In genomic region chr9:120757268-120757900, GRCh38 we compare ENCODE assay signal across 17 cellular contexts. TPM values are rescaled to one million over a fixed set of nuclear protein-coding genes. Genes with fewer than 3 reads are reported as not detected.
DNase-seq lines count a peak whose midpoint lies in the region; ATAC-seq and TF ChIP-seq lines count a peak whose summit lies in the region.
"Had no signal": no experiment of that assay in that cellular context is flagged by ENCODE, and none has a peak within 500 bp of the region (broad histone marks: within the 10 kb centered on the region; RNA-seq: fewer than 3 reads in every experiment).

No MANE protein-coding gene starts in this region.

- H3K27ac ChIP-seq in esophagus muscularis mucosa (replicated peaks in 1 of 4), result no peak overlapping the region
- H3K27ac ChIP-seq: SJCRH30 had no signal

- no peak for DNase-seq in activated naive CD4-positive, alpha-beta T cell treated with anti-CD3 and anti-CD28 coated beads for 36 hours
- no peak for DNase-seq in activated naive CD4-positive, alpha-beta T cell (lab: John Stamatoyannopoulos, UW)
- DNase-seq in NAMALWA (ENCODE audit: low spot score) (peak; percentile 26), esophagus muscularis mucosa (ENCODE audit: extremely low spot score) (no peak), A172 (ENCODE audit: low spot score) (no peak)
- DNase-seq in activated naive CD4-positive, alpha-beta T cell treated with anti-CD3 and anti-CD28 coated beads, Interleukin-2, amount 50 U/mL, for 72 hours (ENCODE audit: low spot score in 2 of 2), result no peak
- DNase-seq: activated CD8-positive, alpha-beta memory T cell treated with anti-CD3 and anti-CD28 coated beads, Interleukin-2, amount 10 ng/mL, durations not matched to agents 7 days and 5 days; endodermal cell; GOT3; NCI-H1436; NCI-H510A treated with DMSO at 0.1 percent for 48 hours; SJCRH30; stimulated activated naive CD8-positive, alpha-beta T cell treated with anti-CD3 and anti-CD28 coated beads, Interleukin-15, amount 100 ng/mL, for 72 hours had no signal

- peaks cover 0 to 57% (median 20%) of the 10 kb centered on the region in 4 donors for H3K36me3 ChIP-seq in esophagus muscularis mucosa

- TF ChIP-seq POLR2A in esophagus muscularis mucosa (IDR thresholded peaks at IDR 0.05; ENCODE audit: low read depth), result no peak

- peak overlapping the region; percentile 39 for H3K27ac Mint-ChIP-seq in activated naive CD4-positive, alpha-beta T cell treated with anti-CD3 and anti-CD28 coated beads for 36 hours
- peak overlapping the region; percentile 34 to 38 for H3K27ac Mint-ChIP-seq in activated naive CD4-positive, alpha-beta T cell treated with anti-CD3 and anti-CD28 coated beads, Interleukin-2, amount 50 U/mL, for 72 hours
- H3K27ac Mint-ChIP-seq in stimulated activated memory B cell treated with anti-CD40 and anti-IgM and Interleukin-4, amounts not matched to agents 10 μg/mL and 1 μg/mL and 100 μg/mL, for 72 hours, result peak overlapping the region; percentile 76
- H3K27ac Mint-ChIP-seq: activated CD8-positive, alpha-beta memory T cell treated with anti-CD3 and anti-CD28 coated beads, Interleukin-2, amount 10 ng/mL, durations not matched to agents 7 days and 5 days; endodermal cell; stimulated activated naive CD8-positive, alpha-beta T cell treated with anti-CD3 and anti-CD28 coated beads, Interleukin-15, amount 100 ng/mL, for 72 hours had no signal

- intact Hi-C loops in activated naive CD4-positive, alpha-beta T cell treated with anti-CD3 and anti-CD28 coated beads for 36 hours (cut with micrococcal nuclease), result loop anchor here (5.0 kb wide), 5 partner anchors 120 to 640 kb away; partner anchors contain the start of gene PHF19
- intact Hi-C loops in esophagus muscularis mucosa (cut with DNase I), result loop anchor here (2.0 kb wide), 1 partner anchor 303 kb away; no protein-coding TSS in a partner anchor

- 65% methylated on average over 5 of the region's 5 CpGs for WGBS in esophagus muscularis mucosa

- H3K4me3 Mint-ChIP-seq in activated naive CD4-positive, alpha-beta T cell treated with anti-CD3 and anti-CD28 coated beads for 36 hours, result no peak overlapping the region
- no peak overlapping the region for H3K4me3 Mint-ChIP-seq in stimulated activated memory B cell treated with anti-CD40 and anti-IgM and Interleukin-4, amounts not matched to agents 10 μg/mL and 1 μg/mL and 100 μg/mL, for 72 hours
- H3K4me3 Mint-ChIP-seq: activated CD8-positive, alpha-beta memory T cell treated with anti-CD3 and anti-CD28 coated beads, Interleukin-2, amount 10 ng/mL, durations not matched to agents 7 days and 5 days; endodermal cell; stimulated activated naive CD8-positive, alpha-beta T cell treated with anti-CD3 and anti-CD28 coated beads, Interleukin-15, amount 100 ng/mL, for 72 hours had no signal

- no peak overlapping the region for H3K4me3 ChIP-seq in esophagus muscularis mucosa
- H3K4me3 ChIP-seq: SJCRH30, skin epidermis had no signal

- no peaks in the 10 kb centered on the region for H3K9me3 Mint-ChIP-seq in activated naive CD4-positive, alpha-beta T cell treated with anti-CD3 and anti-CD28 coated beads for 36 hours
- H3K9me3 Mint-ChIP-seq in activated naive CD4-positive, alpha-beta T cell treated with anti-CD3 and anti-CD28 coated beads, Interleukin-2, amount 50 U/mL, for 72 hours, result no peaks in the 10 kb centered on the region
- H3K9me3 Mint-ChIP-seq in stimulated activated memory B cell treated with anti-CD40 and anti-IgM and Interleukin-4, amounts not matched to agents 10 μg/mL and 1 μg/mL and 100 μg/mL, for 72 hours, result no peaks in the 10 kb centered on the region
- H3K9me3 Mint-ChIP-seq: endodermal cell; stimulated activated naive CD8-positive, alpha-beta T cell treated with anti-CD3 and anti-CD28 coated beads, Interleukin-15, amount 100 ng/mL, for 72 hours had no signal

- H3K27me3 Mint-ChIP-seq in activated naive CD4-positive, alpha-beta T cell treated with anti-CD3 and anti-CD28 coated beads for 36 hours (ENCODE audit: low read depth), result no peaks in the 10 kb centered on the region
- H3K27me3 Mint-ChIP-seq in stimulated activated memory B cell treated with anti-CD40 and anti-IgM and Interleukin-4, amounts not matched to agents 10 μg/mL and 1 μg/mL and 100 μg/mL, for 72 hours, result no peaks in the 10 kb centered on the region
- H3K27me3 Mint-ChIP-seq: activated CD8-positive, alpha-beta memory T cell treated with anti-CD3 and anti-CD28 coated beads, Interleukin-2, amount 10 ng/mL, durations not matched to agents 7 days and 5 days; stimulated activated naive CD8-positive, alpha-beta T cell treated with anti-CD3 and anti-CD28 coated beads, Interleukin-15, amount 100 ng/mL, for 72 hours had no signal

- CTCF ChIA-PET in activated naive CD4-positive, alpha-beta T cell treated with anti-CD3 and anti-CD28 coated beads for 36 hours (lab: Charles Lee), result interaction anchor here (0.5 to 2.8 kb wide), 9 partner anchors 8 to 308 kb away, joined by 3 to 15 read pairs (median 5); no protein-coding TSS in a partner anchor

- ATAC-seq in activated naive CD4-positive, alpha-beta T cell treated with anti-CD3 and anti-CD28 coated beads, Interleukin-2, amount 50 U/mL, for 72 hours, result no peak
- no peak for ATAC-seq in stimulated activated memory B cell treated with anti-CD40 and anti-IgM and Interleukin-4, amounts not matched to agents 10 μg/mL and 1 μg/mL and 100 μg/mL, for 72 hours
- ATAC-seq in HG02884 (IDR thresholded peaks at IDR 0.05; ENCODE audit: unreplicated experiment), result no peak
- ATAC-seq: activated CD8-positive, alpha-beta memory T cell treated with anti-CD3 and anti-CD28 coated beads, Interleukin-2, amount 10 ng/mL, durations not matched to agents 7 days and 5 days; HepG2; stimulated activated naive CD8-positive, alpha-beta T cell treated with anti-CD3 and anti-CD28 coated beads, Interleukin-15, amount 100 ng/mL, for 72 hours had no signal

- no peaks in the 10 kb centered on the region for H3K9me3 ChIP-seq in esophagus muscularis mucosa
- H3K9me3 ChIP-seq: SJCRH30 had no signal

- H3K4me1 ChIP-seq in esophagus muscularis mucosa, result peaks cover 3 to 20% (median 9%) of the 10 kb centered on the region in 4 donors
- H3K4me1 ChIP-seq: SJCRH30 had no signal

- peaks cover 34% of the 10 kb centered on the region for H3K4me1 Mint-ChIP-seq in activated naive CD4-positive, alpha-beta T cell treated with anti-CD3 and anti-CD28 coated beads for 36 hours (ENCODE audit: low read depth)
- peaks cover 26% of the 10 kb centered on the region for H3K4me1 Mint-ChIP-seq in stimulated activated memory B cell treated with anti-CD40 and anti-IgM and Interleukin-4, amounts not matched to agents 10 μg/mL and 1 μg/mL and 100 μg/mL, for 72 hours
- H3K4me1 Mint-ChIP-seq: endodermal cell had no signal

- no peak for TF ChIP-seq CTCF in esophagus muscularis mucosa (IDR thresholded peaks at IDR 0.05)

- no peak for TF ChIP-seq EP300 in esophagus muscularis mucosa (IDR thresholded peaks at IDR 0.05)

- H3K36me3 Mint-ChIP-seq in activated naive CD4-positive, alpha-beta T cell treated with anti-CD3 and anti-CD28 coated beads for 36 hours (ENCODE audit: low read depth), result peaks cover 14% of the 10 kb centered on the region
- H3K36me3 Mint-ChIP-seq in activated naive CD4-positive, alpha-beta T cell treated with anti-CD3 and anti-CD28 coated beads, Interleukin-2, amount 50 U/mL, for 72 hours, result peaks cover 0 to 7% of the 10 kb centered on the region in 2 donors
- H3K36me3 Mint-ChIP-seq in stimulated activated memory B cell treated with anti-CD40 and anti-IgM and Interleukin-4, amounts not matched to agents 10 μg/mL and 1 μg/mL and 100 μg/mL, for 72 hours, result peaks cover 22% of the 10 kb centered on the region

- no peaks in the 10 kb centered on the region for H3K27me3 ChIP-seq in esophagus muscularis mucosa
- H3K27me3 ChIP-seq: SJCRH30 had no signal

RNA-seq across cellular contexts. Expression of gene FBXW2, which starts 35.8 kb away (rescaled TPM):
- 10 to 100 TPM; 60.8 to 64.4 TPM for total RNA-seq in activated naive CD4-positive, alpha-beta T cell treated with anti-CD3 and anti-CD28 coated beads for 36 hours
- 10 to 100 TPM; 69.9 to 70.2 TPM for total RNA-seq in activated naive CD4-positive, alpha-beta T cell treated with anti-CD3 and anti-CD28 coated beads, Interleukin-2, amount 50 U/mL, for 72 hours
- 10 to 100 TPM; 36.9 to 55.9 (median 53.2) TPM for total RNA-seq in esophagus muscularis mucosa
- 28.7 and 36.1 TPM in 2 replicates for total RNA-seq in A172 (2014; rRNA removed; shearing (Covaris generic))

RNA-seq across cellular contexts. Expression of gene MEGF9, which starts 43.1 kb away (rescaled TPM):
- 1 to 10 TPM; 3.8 TPM for total RNA-seq in activated naive CD4-positive, alpha-beta T cell treated with anti-CD3 and anti-CD28 coated beads for 36 hours
- 1 to 10 TPM; 3.4 to 3.8 TPM for total RNA-seq in activated naive CD4-positive, alpha-beta T cell treated with anti-CD3 and anti-CD28 coated beads, Interleukin-2, amount 50 U/mL, for 72 hours
- 10 to 100 TPM; 17.1 to 23.1 (median 18.9) TPM for total RNA-seq in esophagus muscularis mucosa
- total RNA-seq in A172 (2014; rRNA removed; shearing (Covaris generic)), result 17.3 and 17.4 TPM in 2 replicates
